ENCODE assay signal across 18 cellular contexts in the genomic region with DNA sequence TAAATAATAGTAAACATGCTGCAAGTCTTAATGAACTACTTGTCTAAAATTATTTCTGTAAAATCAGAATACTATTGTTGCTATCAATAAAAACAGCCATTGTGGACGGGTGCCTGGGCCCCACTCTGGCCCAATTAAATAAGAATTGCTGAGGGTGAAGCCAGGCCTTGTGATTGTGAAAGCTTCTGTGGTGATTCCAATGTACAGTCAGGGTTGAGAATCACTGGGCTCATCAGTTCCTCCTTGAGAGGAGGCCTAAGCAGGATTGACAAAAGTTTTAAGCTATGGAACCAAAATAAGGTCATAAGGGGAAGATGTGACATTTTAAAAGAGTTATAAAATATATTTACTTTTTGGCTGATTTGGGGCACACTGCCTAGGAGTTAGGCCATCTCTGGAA. TPM values are rescaled to one million over a fixed set of nuclear protein-coding genes. Genes with fewer than 3 reads are reported as not detected.
"Had no signal": no experiment of that assay in that cellular context is flagged by ENCODE, and none has a peak within 500 bp of the region (broad histone marks: within the 10 kb centered on the region; RNA-seq: fewer than 3 reads in every experiment).

No MANE protein-coding gene starts in this region.

- H3K4me3 Mint-ChIP-seq: activated naive CD8-positive, alpha-beta T cell treated with anti-CD3 and anti-CD28 coated beads, Interleukin-2, amount 10 ng/mL, durations not matched to agents 7 days and 5 days; type B pancreatic cell had no signal

- H3K4me3 ChIP-seq: gastroesophageal sphincter, lower lobe of right lung, suprapubic skin had no signal

- DNase-seq: activated naive CD4-positive, alpha-beta T cell; activated naive CD8-positive, alpha-beta T cell treated with anti-CD3 and anti-CD28 coated beads, Interleukin-2, amount 10 ng/mL, durations not matched to agents 7 days and 5 days; activated T-cell treated with anti-CD3 and anti-CD28 coated beads for 4 hours; anterior cingulate cortex; cortex of kidney; effector CD4-positive, alpha-beta T cell; left colon; lower lobe of right lung; midbrain; right cardiac atrium; small intestine; stimulated activated CD4-positive, alpha-beta T cell treated with anti-CD3 and anti-CD28 coated beads, Interleukin-4, amount 100 ng/mL, for 4 hours; stimulated activated CD8-positive, alpha-beta memory T cell treated with anti-CD3 and anti-CD28 coated beads, Interleukin-4, amount 100 ng/mL, for 48 hours; stimulated activated naive CD4-positive, alpha-beta T cell treated with Interleukin-2 at 50 U/mL for 16 hours had no signal

- H3K27ac Mint-ChIP-seq: activated naive CD8-positive, alpha-beta T cell treated with anti-CD3 and anti-CD28 coated beads, Interleukin-2, amount 10 ng/mL, durations not matched to agents 7 days and 5 days; progenitor cell of endocrine pancreas; type B pancreatic cell had no signal

- H3K9me3 Mint-ChIP-seq: activated naive CD8-positive, alpha-beta T cell treated with anti-CD3 and anti-CD28 coated beads, Interleukin-2, amount 10 ng/mL, durations not matched to agents 7 days and 5 days; type B pancreatic cell had no signal

- H3K27me3 Mint-ChIP-seq: type B pancreatic cell had no signal

- H3K36me3 Mint-ChIP-seq: activated naive CD8-positive, alpha-beta T cell treated with anti-CD3 and anti-CD28 coated beads, Interleukin-2, amount 10 ng/mL, durations not matched to agents 7 days and 5 days; type B pancreatic cell had no signal

RNA-seq across cellular contexts. Expression of a gene that starts 14.3 kb away (rescaled TPM):
- polyA plus RNA-seq: right cardiac atrium had no signal
